Comparison of ENCODE assay signal across 8 cellular contexts in genomic region chr3:182713743-182714517, GRCh38.
DNase-seq lines count a peak whose midpoint lies in the region; ATAC-seq and TF ChIP-seq lines count a peak whose summit lies in the region.

No MANE protein-coding gene starts in this region.

- TF ChIP-seq POLR2A in body of pancreas (IDR thresholded peaks at IDR 0.05): no peak

- no peak overlapping the region for H3K4me3 ChIP-seq in body of pancreas
- H3K4me3 ChIP-seq in kidney epithelial cell (ENCODE audit: low read depth, low read length): no peak overlapping the region
- H3K4me3 ChIP-seq in thoracic aorta: no peak overlapping the region

- H3K9me3 ChIP-seq in body of pancreas (no peaks in the 10 kb centered on the region), thoracic aorta (no peaks in the 10 kb centered on the region)

- DNase-seq in DMS153 treated with DMSO at 0.1 percent for 48 hours (lab: John Stamatoyannopoulos, UW; ENCODE audit: unreplicated experiment) (peak; percentile 70), HPDE6-E6E7 (ENCODE audit: extremely low spot score) (peak; percentile 47), NCI-H69 (lab: John Stamatoyannopoulos, UW) (peak; percentile 80), body of pancreas (peak in 1 of 4 donors; percentile 37), kidney epithelial cell (ENCODE audit: low read depth) (peak; percentile 34), thoracic aorta (ENCODE audit: low spot score) (no peak)
- DNase-seq in stimulated activated CD4-positive, alpha-beta T cell treated with anti-CD3 and anti-CD28 coated beads, Interleukin-4, amount 100 ng/mL, for 24 hours: no peak

- intact Hi-C loops in body of pancreas (cut with DNase I): loop anchor here (10.0 kb wide), 1 partner anchor 121 kb away; no protein-coding TSS in a partner anchor

- no peaks in the 10 kb centered on the region for H3K36me3 ChIP-seq in body of pancreas (replicated peaks in 1 of 2; ENCODE audit: insufficient read depth in 1 of 2, low read depth in 2 of 2)
- H3K36me3 ChIP-seq in kidney epithelial cell (ENCODE audit: control insufficient read depth, insufficient read depth, low read length): no peaks in the 10 kb centered on the region
- no peaks in the 10 kb centered on the region for H3K36me3 ChIP-seq in thoracic aorta

- ATAC-seq in GM19463 (IDR thresholded peaks at IDR 0.05; ENCODE audit: unreplicated experiment) (peak; percentile 42), body of pancreas (peak; percentile 84), thoracic aorta (ENCODE audit: insufficient number of reproducible peaks, low FRiP score, low read depth) (no peak)

- H3K27ac ChIP-seq in body of pancreas (no peak overlapping the region), thoracic aorta (no peak overlapping the region)

- 32 to 37% methylated on average over 4 of the region's 4 CpGs for WGBS in body of pancreas, 2 donors

- peaks cover 24% of the 10 kb centered on the region for H3K4me1 ChIP-seq in body of pancreas
- no peaks in the 10 kb centered on the region for H3K4me1 ChIP-seq in thoracic aorta (ENCODE audit: control insufficient read depth in 1 of 2, low read depth in 2 of 2)

- H3K27me3 ChIP-seq in body of pancreas (no peaks in the 10 kb centered on the region), kidney epithelial cell (ENCODE audit: control insufficient read depth, insufficient read depth, low read length) (no peaks in the 10 kb centered on the region), thoracic aorta (replicated peaks; ENCODE audit: insufficient read depth) (no peaks in the 10 kb centered on the region)

- TF ChIP-seq CTCF in body of pancreas (IDR thresholded peaks at IDR 0.05) (peak; percentile 9 to 91 (median 77)), kidney epithelial cell (IDR thresholded peaks at IDR 0.05; ENCODE audit: insufficient read depth, low read length, poor library complexity, severe bottlenecking) (peak; percentile 62), thoracic aorta (IDR thresholded peaks at IDR 0.05) (peak; percentile 50)

Comparison
In these comparisons a context has a peak if more than half of its experiments do, and no peak if none do; other contexts are left out.
1. DNase-seq: peak in DMS153 treated with DMSO at 0.1 percent for 48 hours (single experiment), HPDE6-E6E7 (single experiment), NCI-H69 (single experiment) and kidney epithelial cell (single experiment); none in thoracic aorta (single experiment) and stimulated activated CD4-positive, alpha-beta T cell treated with anti-CD3 and anti-CD28 coated beads, Interleukin-4, amount 100 ng/mL, for 24 hours (single experiment).
2. Peak in every context shown above with its lines, with median percentiles within 50 percentile points of each other: CTCF ChIP-seq.